In genomic region chr6:31820399-31820798, GRCh38 we compare ENCODE assay signal across 1 cellular context.
TF ChIP-seq lines count a peak whose summit lies in the region.

No MANE protein-coding gene starts in this region.

TF ChIP-seq in K562, 482 proteins besides CTCF, POLR2A, EP300 and RAD21:
- TF ChIP-seq IFI16 (CRISPR knock-in tag; IDR thresholded peaks at IDR 0.05) (0 out of 2 replicates have a peak, but pooled peaks have one; percentile 45), ZNF668 (CRISPR knock-in tag; IDR thresholded peaks at IDR 0.05) (peak; percentile 45; the same call in 1 of the 2 replicates), CXXC5 (CRISPR knock-in tag; IDR thresholded peaks at IDR 0.05) (peak; percentile 34; the same call in 1 of the 2 replicates), DMBX1 (CRISPR knock-in tag; IDR thresholded peaks at IDR 0.05; ENCODE audit: borderline replicate concordance) (0 out of 2 replicates have a peak, but pooled peaks have one; percentile 53), FOXA3 (CRISPR knock-in tag; conservative IDR thresholded peaks at IDR 0.05 in 1 of 2, IDR thresholded peaks at IDR 0.05 in 1 of 2) (peak in 1 of 2 experiments; percentile 5; a peak in 1 of 4 replicates), MTF1 (CRISPR knock-in tag; IDR thresholded peaks at IDR 0.05; ENCODE audit: borderline replicate concordance) (0 out of 2 replicates have a peak, but pooled peaks have one; percentile 7), MAZ (CRISPR knock-in tag; conservative IDR thresholded peaks at IDR 0.05 in 1 of 2, IDR thresholded peaks at IDR 0.05 in 1 of 2) (0 out of 4 replicates have a peak, but pooled peaks of 1 of the 2 experiments have one; percentile 23), BCOR (IDR thresholded peaks at IDR 0.05) (0 out of 2 replicates have a peak, but pooled peaks have one; percentile 36)
- TF ChIP-seq, protein P1, sequence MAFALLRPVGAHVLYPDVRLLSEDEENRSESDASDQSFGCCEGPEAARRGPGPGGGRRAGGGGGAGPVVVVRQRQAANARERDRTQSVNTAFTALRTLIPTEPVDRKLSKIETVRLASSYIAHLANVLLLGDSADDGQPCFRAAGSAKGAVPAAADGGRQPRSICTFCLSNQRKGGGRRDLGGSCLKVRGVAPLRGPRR (CRISPR knock-in tag; IDR thresholded peaks at IDR 0.05), result peak; percentile 60; the same call in 1 of the 2 replicates
